In genomic region chr2:16257001-16257724, GRCh38 we compare ENCODE assay signal across 1 cellular context.
TF ChIP-seq lines count a peak whose summit lies in the region.

No MANE protein-coding gene starts in this region.

TF ChIP-seq in K562, 482 proteins besides CTCF, POLR2A, EP300 and RAD21 (continued from another document):
- TF ChIP-seq, protein P1, sequence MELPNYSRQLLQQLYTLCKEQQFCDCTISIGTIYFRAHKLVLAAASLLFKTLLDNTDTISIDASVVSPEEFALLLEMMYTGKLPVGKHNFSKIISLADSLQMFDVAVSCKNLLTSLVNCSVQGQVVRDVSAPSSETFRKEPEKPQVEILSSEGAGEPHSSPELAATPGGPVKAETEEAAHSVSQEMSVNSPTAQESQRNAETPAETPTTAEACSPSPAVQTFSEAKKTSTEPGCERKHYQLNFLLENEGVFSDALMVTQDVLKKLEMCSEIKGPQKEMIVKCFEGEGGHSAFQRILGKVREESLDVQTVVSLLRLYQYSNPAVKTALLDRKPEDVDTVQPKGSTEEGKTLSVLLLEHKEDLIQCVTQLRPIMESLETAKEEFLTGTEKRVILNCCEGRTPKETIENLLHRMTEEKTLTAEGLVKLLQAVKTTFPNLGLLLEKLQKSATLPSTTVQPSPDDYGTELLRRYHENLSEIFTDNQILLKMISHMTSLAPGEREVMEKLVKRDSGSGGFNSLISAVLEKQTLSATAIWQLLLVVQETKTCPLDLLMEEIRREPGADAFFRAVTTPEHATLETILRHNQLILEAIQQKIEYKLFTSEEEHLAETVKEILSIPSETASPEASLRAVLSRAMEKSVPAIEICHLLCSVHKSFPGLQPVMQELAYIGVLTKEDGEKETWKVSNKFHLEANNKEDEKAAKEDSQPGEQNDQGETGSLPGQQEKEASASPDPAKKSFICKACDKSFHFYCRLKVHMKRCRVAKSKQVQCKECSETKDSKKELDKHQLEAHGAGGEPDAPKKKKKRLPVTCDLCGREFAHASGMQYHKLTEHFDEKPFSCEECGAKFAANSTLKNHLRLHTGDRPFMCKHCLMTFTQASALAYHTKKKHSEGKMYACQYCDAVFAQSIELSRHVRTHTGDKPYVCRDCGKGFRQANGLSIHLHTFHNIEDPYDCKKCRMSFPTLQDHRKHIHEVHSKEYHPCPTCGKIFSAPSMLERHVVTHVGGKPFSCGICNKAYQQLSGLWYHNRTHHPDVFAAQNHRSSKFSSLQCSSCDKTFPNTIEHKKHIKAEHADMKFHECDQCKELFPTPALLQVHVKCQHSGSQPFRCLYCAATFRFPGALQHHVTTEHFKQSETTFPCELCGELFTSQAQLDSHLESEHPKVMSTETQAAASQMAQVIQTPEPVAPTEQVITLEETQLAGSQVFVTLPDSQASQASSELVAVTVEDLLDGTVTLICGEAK (IDR thresholded peaks at IDR 0.05), result peak; percentile 65; the same call in 1 of the 2 replicates
- TF ChIP-seq, protein P1 (CRISPR knock-in tag; IDR thresholded peaks at IDR 0.05), result no peak
